In genomic region chr13:98533912-98534311, GRCh38 we compare ENCODE assay signal across 22 cellular contexts. TPM values are rescaled to one million over a fixed set of nuclear protein-coding genes. Genes with fewer than 3 reads are reported as not detected.
DNase-seq lines count a peak whose midpoint lies in the region; ATAC-seq, FAIRE-seq and TF ChIP-seq lines count a peak whose summit lies in the region.
"Had no signal": no experiment of that assay in that cellular context is flagged by ENCODE, and none has a peak within 500 bp of the region (broad histone marks: within the 10 kb centered on the region; RNA-seq: fewer than 3 reads in every experiment).

No MANE protein-coding gene starts in this region.

- peaks cover 28 to 99% of the 10 kb centered on the region in 2 experiments for H3K79me2 ChIP-seq in H1 (ENCODE audit: control insufficient read depth in 1 of 2, insufficient read depth in 2 of 2, low read length in 2 of 2)

- WGBS in H1 (ENCODE audit: extremely low coverage in 1 of 2, insufficient coverage in 1 of 2, insufficient read length in 1 of 2, insufficient replicate concordance in 2 of 2, low coverage in 1 of 2, low lambda C conversion rate in 2 of 2, missing lambda C conversion rate in 1 of 2), 2 experiments, result 91% methylated on average over 9 of the region's 9 CpGs; no CpG with 5 or more reads in 1 of the 2 experiments
- 84% methylated on average over 9 of the region's 9 CpGs for WGBS in suprapubic skin

- H3K27me3 ChIP-seq in H1 (replicated peaks in 1 of 4; ENCODE audit: control insufficient read depth in 3 of 4, extremely low read depth in 1 of 4, insufficient read depth in 3 of 4, low read length in 3 of 4) (no peaks in the 10 kb centered on the region), suprapubic skin (no peaks in the 10 kb centered on the region)
- H3K27me3 ChIP-seq: heart right ventricle, transverse colon had no signal

- no peak for DNase-seq in activated T-cell treated with anti-CD3 and anti-CD28 coated beads, Interleukin-2, amount 50 U/mL, for 24 hours
- no peak for DNase-seq in activated T-cell treated with anti-CD3 and anti-CD28 coated beads for 4 hours
- DNase-seq in H1 (ENCODE audit: low read depth in 1 of 2, low spot score in 2 of 2), result no peak
- DNase-seq in progenitor cell of endocrine pancreas (ENCODE audit: low spot score, unreplicated experiment), result no peak
- DNase-seq in suprapubic skin (ENCODE audit: low spot score in 2 of 2), result no peak
- no peak for DNase-seq in NK-92 (lab: John Stamatoyannopoulos, UW; ENCODE audit: unreplicated experiment)
- DNase-seq: C1 segment of cervical spinal cord, H7, heart right ventricle, immature natural killer cell, lower lobe of right lung, natural killer cell, NCI-H187 treated with DMSO at 0.1 percent for 48 hours, NCI-H510A, transverse colon had no signal

- TF ChIP-seq EP300 in H1 (IDR thresholded peaks at IDR 0.05; ENCODE audit: borderline replicate concordance in 1 of 2, low read depth in 2 of 2, low read length in 2 of 2), result no peak
- no peak for TF ChIP-seq EP300 in suprapubic skin (IDR thresholded peaks at IDR 0.05)

- H3K4me1 ChIP-seq in HEK293 (ENCODE audit: control insufficient read depth, insufficient read depth, low read length) (no peaks in the 10 kb centered on the region), H1 (replicated peaks in 1 of 4; ENCODE audit: control insufficient read depth in 3 of 4, insufficient read depth in 4 of 4, low read length in 3 of 4) (peaks cover 1 to 11% (median 4%) of the 10 kb centered on the region in 4 experiments), suprapubic skin (peaks cover 87% of the 10 kb centered on the region)

- H3K4me1 Mint-ChIP-seq in activated T-cell treated with anti-CD3 and anti-CD28 coated beads, Interleukin-2, amount 50 U/mL, for 24 hours (ENCODE audit: low read depth), result peaks cover 93% of the 10 kb centered on the region
- H3K4me1 Mint-ChIP-seq in progenitor cell of endocrine pancreas (ENCODE audit: low read depth), result peaks cover 26% of the 10 kb centered on the region

- H3K4me2 ChIP-seq in H1 (ENCODE audit: insufficient read depth in 1 of 2, low read depth in 2 of 2, low read length in 2 of 2), result no peak overlapping the region

- no peak overlapping the region for H3K4me3 Mint-ChIP-seq in activated T-cell treated with anti-CD3 and anti-CD28 coated beads, Interleukin-2, amount 50 U/mL, for 24 hours
- no peak overlapping the region for H3K4me3 Mint-ChIP-seq in progenitor cell of endocrine pancreas (ENCODE audit: low read depth)
- H3K4me3 Mint-ChIP-seq: natural killer cell had no signal

- CTCF ChIA-PET in HEK293 (lab: Yijun Ruan, JAX), result interaction anchor here (0.6 kb wide), 1 partner anchor 24 kb away, joined by 3 read pairs; no protein-coding TSS in a partner anchor
- CTCF ChIA-PET in H1 (lab: Charles Lee; ENCODE audit: partially characterized antibody), result interaction anchor here (0.6 to 1.9 kb wide), 7 partner anchors 9 to 430 kb away, joined by 3 to 6 read pairs (median 3); no protein-coding TSS in a partner anchor

- no peak overlapping the region for H3K56ac ChIP-seq in H1 (replicated peaks; ENCODE audit: insufficient read length, low read depth, low read length)

- H2AFZ ChIP-seq in H1 (ENCODE audit: low read length), result no peak overlapping the region

- H3K4ac ChIP-seq in H1 (replicated peaks; ENCODE audit: insufficient read length, low read depth, low read length), result no peak overlapping the region

- H4K8ac ChIP-seq in H1 (ENCODE audit: extremely low read depth, insufficient read depth, low read length), result peak overlapping the region; percentile 11

- no peak overlapping the region for H2BK20ac ChIP-seq in H1 (ENCODE audit: low read length)

- no peak overlapping the region for H2BK12ac ChIP-seq in H1 (ENCODE audit: low read depth, low read length)

- TF ChIP-seq CTCF in HEK293 (tag by site-specific recombination; IDR thresholded peaks at IDR 0.05), result no peak
- no peak for TF ChIP-seq CTCF in H1 (IDR thresholded peaks at IDR 0.05; ENCODE audit: control extremely low read depth in 1 of 3, insufficient read depth in 1 of 3, low read depth in 1 of 3, low read length in 3 of 3)
- no peak for TF ChIP-seq CTCF in progenitor cell of endocrine pancreas (IDR thresholded peaks at IDR 0.05; ENCODE audit: unreplicated experiment)
- TF ChIP-seq CTCF in suprapubic skin (IDR thresholded peaks at IDR 0.05), result no peak

- H3K9me3 Mint-ChIP-seq in activated T-cell treated with anti-CD3 and anti-CD28 coated beads, Interleukin-2, amount 50 U/mL, for 24 hours, result no peaks in the 10 kb centered on the region
- no peaks in the 10 kb centered on the region for H3K9me3 Mint-ChIP-seq in progenitor cell of endocrine pancreas (ENCODE audit: low read depth)
- H3K9me3 Mint-ChIP-seq: activated T-helper 2 cell treated with anti-CD3 and anti-CD28 coated beads, Interferon-gamma antibody, Interleukin-2, Interleukin-4, amounts not matched to agents 10 μg/mL and 5 μg/mL and 100 μg/mL, durations not matched to agents 14 hours and 24 hours and 36 hours; immature natural killer cell; natural killer cell had no signal

- POLR2A ChIA-PET in HEK293 (lab: Yijun Ruan, JAX), result no interaction called here
- POLR2A ChIA-PET in H1 (lab: Charles Lee; ENCODE audit: partially characterized antibody), result interaction anchor here (1.5 kb wide), 1 partner anchor 10 kb away, joined by 3 read pairs; no protein-coding TSS in a partner anchor

- peaks cover 35 to 58% of the 10 kb centered on the region in 2 experiments for H4K20me1 ChIP-seq in H1 (replicated peaks in 1 of 2; ENCODE audit: control insufficient read depth in 1 of 2, insufficient read depth in 2 of 2, low read length in 2 of 2)

- no peak overlapping the region for H3K14ac ChIP-seq in H1 (ENCODE audit: insufficient read length)

- H3K9ac ChIP-seq in H1 (replicated peaks in 1 of 4; ENCODE audit: extremely low read depth in 1 of 4, low read depth in 3 of 4, low read length in 3 of 4), result no peak overlapping the region

- no peaks in the 10 kb centered on the region for H3K9me3 ChIP-seq in HEK293 (ENCODE audit: control insufficient read depth, insufficient read depth, low read depth, low read length)
- H3K9me3 ChIP-seq in H1 (ENCODE audit: insufficient read depth in 2 of 2, low read depth in 1 of 2, low read length in 1 of 2), result no peaks in the 10 kb centered on the region
- no peaks in the 10 kb centered on the region for H3K9me3 ChIP-seq in suprapubic skin
- H3K9me3 ChIP-seq: heart right ventricle, lower lobe of right lung, transverse colon had no signal

- no peak for TF ChIP-seq POLR2A in H1 (IDR thresholded peaks at IDR 0.05; ENCODE audit: control extremely low read depth in 1 of 2, low read depth in 2 of 2, low read length in 2 of 2)
- no peak for TF ChIP-seq POLR2A in suprapubic skin (IDR thresholded peaks at IDR 0.05)

- H3K4me3 ChIP-seq in HEK293 (ENCODE audit: low read depth, low read length), result no peak overlapping the region
- H3K4me3 ChIP-seq in H1 (ENCODE audit: extremely low read depth in 1 of 4, insufficient read depth in 2 of 4, low read depth in 3 of 4, low read length in 4 of 4), result no peak overlapping the region
- H3K4me3 ChIP-seq in suprapubic skin, result no peak overlapping the region
- H3K4me3 ChIP-seq: heart right ventricle, lower lobe of right lung, transverse colon had no signal

- no peak overlapping the region for H2AK5ac ChIP-seq in H1 (ENCODE audit: low read depth, low read length)

- H2BK120ac ChIP-seq in H1 (replicated peaks; ENCODE audit: low read depth, low read length), result peak overlapping the region; percentile 45

- H4K5ac ChIP-seq in H1 (ENCODE audit: insufficient read length, low read depth, low read length), result no peak overlapping the region

- H3K23me2 ChIP-seq in H1 (ENCODE audit: low read depth, low read length), result no peaks in the 10 kb centered on the region; the same call in 1 of the 2 replicates

- no peak for ATAC-seq in HG02870 (IDR thresholded peaks at IDR 0.05; ENCODE audit: unreplicated experiment)
- ATAC-seq: heart right ventricle, lower lobe of right lung, natural killer cell had no signal

- H3K27me3 Mint-ChIP-seq in activated T-cell treated with anti-CD3 and anti-CD28 coated beads, Interleukin-2, amount 50 U/mL, for 24 hours, result no peaks in the 10 kb centered on the region
- H3K27me3 Mint-ChIP-seq in progenitor cell of endocrine pancreas, result no peaks in the 10 kb centered on the region

- H2BK15ac ChIP-seq in H1 (ENCODE audit: low read length), result no peak overlapping the region

- H3K18ac ChIP-seq in H1 (ENCODE audit: extremely low read depth, low read length), result no peak overlapping the region

- peaks cover 41% of the 10 kb centered on the region for H3K79me1 ChIP-seq in H1 (ENCODE audit: low read depth, low read length)

- peak overlapping the region; percentile 49; the same call in 1 of the 2 replicates for H2BK5ac ChIP-seq in H1 (ENCODE audit: low read depth, low read length)

- no peak overlapping the region for H3K23ac ChIP-seq in H1 (ENCODE audit: insufficient read length)

- FAIRE-seq in H1 (lab: Jason Lieb, UNC), result no peak
- FAIRE-seq: endometrium, TTC549 had no signal

- H3K27ac ChIP-seq in HEK293 (ENCODE audit: extremely low read depth, low read depth, low read length) (no peak overlapping the region), H1 (ENCODE audit: low read depth, low read length) (no peak overlapping the region), suprapubic skin (no peak overlapping the region)
- H3K27ac ChIP-seq: heart right ventricle, HL-60, lower lobe of right lung, RWPE1, transverse colon had no signal

- H3K36me3 ChIP-seq in HEK293 (ENCODE audit: control insufficient read depth in 2 of 2, insufficient read depth in 1 of 2, low read length in 2 of 2) (no peaks in the 10 kb centered on the region), H1 (ENCODE audit: control insufficient read depth in 2 of 4, insufficient read depth in 4 of 4, low read length in 3 of 4) (no peaks in the 10 kb centered on the region; a peak in 1 of 8 replicates), suprapubic skin (no peaks in the 10 kb centered on the region)
- H3K36me3 ChIP-seq: lower lobe of right lung, transverse colon had no signal

- no peak for TF ChIP-seq RAD21 in H1 (IDR thresholded peaks at IDR 0.05 in 1 of 2, conservative IDR thresholded peaks at IDR 0.05 in 1 of 2; ENCODE audit: low read depth in 2 of 2, low read length in 2 of 2)

- no peak overlapping the region for H4K91ac ChIP-seq in H1 (replicated peaks; ENCODE audit: insufficient read length, low read length)

- peak overlapping the region; percentile 83 for H3K27ac Mint-ChIP-seq in activated T-cell treated with anti-CD3 and anti-CD28 coated beads, Interleukin-2, amount 50 U/mL, for 24 hours
- H3K27ac Mint-ChIP-seq in progenitor cell of endocrine pancreas, result peak overlapping the region; percentile 71
- H3K27ac Mint-ChIP-seq: activated T-helper 2 cell treated with anti-CD3 and anti-CD28 coated beads, Interferon-gamma antibody, Interleukin-2, Interleukin-4, amounts not matched to agents 10 μg/mL and 5 μg/mL and 100 μg/mL, durations not matched to agents 14 hours and 24 hours and 36 hours had no signal

- peaks cover 75% of the 10 kb centered on the region for H3K36me3 Mint-ChIP-seq in activated T-cell treated with anti-CD3 and anti-CD28 coated beads, Interleukin-2, amount 50 U/mL, for 24 hours (ENCODE audit: low read depth)
- peaks cover 3% of the 10 kb centered on the region for H3K36me3 Mint-ChIP-seq in progenitor cell of endocrine pancreas (ENCODE audit: insufficient read depth)
- H3K36me3 Mint-ChIP-seq: natural killer cell had no signal

RNA-seq across cellular contexts. Expression of gene STK24, which starts 43.0 kb away (rescaled TPM):
- 142 and 143 TPM in 2 replicates for total RNA-seq in H1 (2021; fragmentation: NEBNext Ultra II Directional; extraction: Animal tissue kit (Norgen Biotek cat#: 25700))
- polyA plus RNA-seq in H1 (2011; rRNA removed), result 61.1 and 62.8 TPM in 2 replicates
- 59.9 TPM for polyA plus RNA-seq in H1 (2011; cell fraction: cytosol; rRNA removed)
- 54.6 TPM for polyA plus RNA-seq in H1 (2011; cell fraction: nucleus; rRNA removed)
- 84.4 to 107 TPM (median 87.3 TPM) in 4 replicates for polyA plus RNA-seq in H1 (2012, experiment 1 of 2)
- polyA plus RNA-seq in H1 (2012, experiment 2 of 2), result 100 TPM
- polyA plus RNA-seq in H1 (2013, experiment 1 of 2), result 112 TPM
- polyA plus RNA-seq in H1 (2013, experiment 2 of 2), result 113 TPM
- polyA minus RNA-seq in H1 (2011; rRNA and poly(A)+ RNA removed), result 32.0 and 40.7 TPM in 2 replicates
- 35.3 TPM for polyA minus RNA-seq in H1 (2011; cell fraction: cytosol; rRNA and poly(A)+ RNA removed)
- polyA minus RNA-seq in H1 (2011; cell fraction: nucleus; rRNA and poly(A)+ RNA removed), result 34.1 TPM
- total RNA-seq in progenitor cell of endocrine pancreas, result 105 and 113 TPM in 2 replicates
- 100 to 1,000 TPM; 132 to 200 (median 176) TPM for total RNA-seq in suprapubic skin
